ENCODE assay signal across 11 cellular contexts in the genomic region with DNA sequence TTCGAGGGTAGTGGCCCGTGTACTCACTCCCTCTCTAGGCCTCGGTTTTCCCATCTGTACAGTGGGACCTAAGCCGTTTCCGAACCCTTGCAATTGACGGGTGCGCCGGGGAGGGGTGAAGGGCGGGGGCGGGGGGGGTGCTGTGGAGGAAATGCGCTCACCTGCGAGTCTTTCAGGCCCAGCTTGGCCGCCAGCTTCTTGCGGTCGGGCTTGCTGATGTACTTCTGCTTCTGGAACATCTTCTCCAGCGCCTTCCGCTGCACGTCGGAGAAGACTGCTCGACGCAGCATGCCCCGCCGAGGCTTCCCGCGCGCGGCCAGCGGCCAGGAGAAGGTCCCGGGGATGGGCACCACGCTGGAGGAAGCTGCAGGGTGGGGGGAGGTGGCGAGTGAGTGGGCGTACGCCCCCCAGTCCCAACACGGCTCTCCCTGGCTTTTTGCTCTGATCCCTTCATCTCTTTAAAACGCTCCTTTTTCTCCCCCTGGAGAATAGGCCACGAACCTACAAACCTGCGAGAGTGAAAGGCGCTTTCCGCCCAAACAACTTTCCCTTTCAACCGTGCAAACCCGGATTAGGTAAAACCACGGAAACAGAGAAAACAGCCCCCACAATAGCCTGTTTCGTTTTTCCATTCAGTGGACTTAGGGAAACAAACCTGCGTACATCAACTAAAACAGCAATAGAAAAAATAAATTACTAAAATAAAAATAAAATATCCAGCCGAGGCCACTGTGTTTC. TPM values are rescaled to one million over a fixed set of nuclear protein-coding genes. Genes with fewer than 3 reads are reported as not detected.
DNase-seq lines count a peak whose midpoint lies in the region; ATAC-seq and TF ChIP-seq lines count a peak whose summit lies in the region.
"Had no signal": no experiment of that assay in that cellular context is flagged by ENCODE, and none has a peak within 500 bp of the region (broad histone marks: within the 10 kb centered on the region; RNA-seq: fewer than 3 reads in every experiment).

No MANE protein-coding gene starts in this region.

- H3K36me3 ChIP-seq in left ventricle myocardium inferior, result no peaks in the 10 kb centered on the region
- H3K36me3 ChIP-seq in MG63, result no peaks in the 10 kb centered on the region

- peaks cover 17% of the 10 kb centered on the region for H3K4me1 ChIP-seq in left ventricle myocardium inferior

- H3K4me3 ChIP-seq in left ventricle myocardium inferior (peak overlapping the region; percentile 52), MG63 (no peak overlapping the region)

- intact Hi-C loops in left ventricle myocardium inferior (cut with micrococcal nuclease), result no loop called here
- intact Hi-C loops in left cardiac atrium (cut with DNase I), result no loop called here

- H3K27ac Mint-ChIP-seq in activated T-cell treated with anti-CD3 and anti-CD28 coated beads, Interleukin-2, amount 50 U/mL, for 72 hours, result no peak overlapping the region
- H3K27ac Mint-ChIP-seq in type B pancreatic cell, result no peak overlapping the region

- H3K9me3 ChIP-seq in left ventricle myocardium inferior (replicated peaks) (no peaks in the 10 kb centered on the region), MG63 (no peaks in the 10 kb centered on the region)

- H3K36me3 Mint-ChIP-seq in activated T-cell treated with anti-CD3 and anti-CD28 coated beads, Interleukin-2, amount 50 U/mL, for 72 hours (ENCODE audit: insufficient read depth in 2 of 2), result peaks cover 2 to 5% of the 10 kb centered on the region in 2 donors
- H3K36me3 Mint-ChIP-seq in type B pancreatic cell, result peaks cover 4% of the 10 kb centered on the region

- H3K27ac ChIP-seq in left ventricle myocardium inferior (replicated peaks), result no peak overlapping the region
- H3K27ac ChIP-seq: C4-2B had no signal

- DNase-seq in left ventricle myocardium inferior, result no peak
- DNase-seq in left cardiac atrium, result no peak
- DNase-seq in activated T-cell treated with anti-CD3 and anti-CD28 coated beads, Interleukin-2, amount 50 U/mL, for 72 hours, result peak; percentile 31 to 44
- DNase-seq in islet precursor cell, result peak; percentile 63
- DNase-seq in type B pancreatic cell (ENCODE audit: extremely low spot score, unreplicated experiment), result no peak
- no peak for DNase-seq in MG63
- DNase-seq in NCI-H1694 treated with DMSO at 0.1 percent for 48 hours (lab: John Stamatoyannopoulos, UW), result no peak
- DNase-seq in midbrain (lab: John Stamatoyannopoulos, UW), result no peak
- DNase-seq: NCI-H82, substantia nigra had no signal

- peaks cover 100% of the 10 kb centered on the region for H3K27me3 ChIP-seq in left ventricle myocardium inferior (ENCODE audit: low read depth)
- H3K27me3 ChIP-seq in MG63, result peaks cover 61% of the 10 kb centered on the region

- H3K4me3 Mint-ChIP-seq in activated T-cell treated with anti-CD3 and anti-CD28 coated beads, Interleukin-2, amount 50 U/mL, for 72 hours, result peak overlapping the region; percentile 77 to 87
- H3K4me3 Mint-ChIP-seq in type B pancreatic cell, result peak overlapping the region; percentile 76

- TF ChIP-seq CTCF in left ventricle myocardium inferior (IDR thresholded peaks at IDR 0.05; ENCODE audit: borderline replicate concordance), result no peak
- TF ChIP-seq CTCF in type B pancreatic cell (conservative IDR thresholded peaks at IDR 0.05), result no peak

- ATAC-seq in left cardiac atrium, result no peak
- peak; percentile 58 to 64 for ATAC-seq in activated T-cell treated with anti-CD3 and anti-CD28 coated beads, Interleukin-2, amount 50 U/mL, for 72 hours (replicated peaks in 1 of 2)

- peaks cover 65% of the 10 kb centered on the region for H3K27me3 Mint-ChIP-seq in activated T-cell treated with anti-CD3 and anti-CD28 coated beads, Interleukin-2, amount 50 U/mL, for 72 hours (ENCODE audit: low read depth)
- peaks cover 90% of the 10 kb centered on the region for H3K27me3 Mint-ChIP-seq in type B pancreatic cell

- H3K9me3 Mint-ChIP-seq in activated T-cell treated with anti-CD3 and anti-CD28 coated beads, Interleukin-2, amount 50 U/mL, for 72 hours, result no peaks in the 10 kb centered on the region
- peaks cover 4% of the 10 kb centered on the region for H3K9me3 Mint-ChIP-seq in type B pancreatic cell

- H3K4me1 Mint-ChIP-seq in activated T-cell treated with anti-CD3 and anti-CD28 coated beads, Interleukin-2, amount 50 U/mL, for 72 hours (ENCODE audit: low read depth), result peaks cover 23% of the 10 kb centered on the region
- peaks cover 14% of the 10 kb centered on the region for H3K4me1 Mint-ChIP-seq in type B pancreatic cell (ENCODE audit: unreplicated experiment)

RNA-seq across cellular contexts. Expression of gene DBX1, which starts 3.2 kb away (rescaled TPM):
- total RNA-seq in left ventricle myocardium inferior, result not detected
- not detected for total RNA-seq in left cardiac atrium
- total RNA-seq in activated T-cell treated with anti-CD3 and anti-CD28 coated beads, Interleukin-2, amount 50 U/mL, for 72 hours, result not detected
- 0.36 TPM in 1 of 2 replicates, not detected in the other for total RNA-seq in type B pancreatic cell (ENCODE audit: low replicate concordance)
- total RNA-seq in MG63 (2014; rRNA removed; shearing (Covaris generic); ENCODE audit: low replicate concordance), result not detected in 2 replicates

Comparison
In these comparisons a context has a peak if more than half of its experiments do, and no peak if none do; other contexts are left out.
1. DNase-seq: peak in activated T-cell treated with anti-CD3 and anti-CD28 coated beads, Interleukin-2, amount 50 U/mL, for 72 hours (2 of 2) and islet precursor cell (single experiment); none in left ventricle myocardium inferior (single experiment), left cardiac atrium (single experiment), type B pancreatic cell (single experiment), MG63 (single experiment), NCI-H1694 treated with DMSO at 0.1 percent for 48 hours (single experiment) and midbrain (single experiment).
2. ATAC-seq: peak in activated T-cell treated with anti-CD3 and anti-CD28 coated beads, Interleukin-2, amount 50 U/mL, for 72 hours (2 of 2); none in left cardiac atrium (0 of 2).